ENCODE assay signal across 10 cellular contexts in the genomic region with DNA sequence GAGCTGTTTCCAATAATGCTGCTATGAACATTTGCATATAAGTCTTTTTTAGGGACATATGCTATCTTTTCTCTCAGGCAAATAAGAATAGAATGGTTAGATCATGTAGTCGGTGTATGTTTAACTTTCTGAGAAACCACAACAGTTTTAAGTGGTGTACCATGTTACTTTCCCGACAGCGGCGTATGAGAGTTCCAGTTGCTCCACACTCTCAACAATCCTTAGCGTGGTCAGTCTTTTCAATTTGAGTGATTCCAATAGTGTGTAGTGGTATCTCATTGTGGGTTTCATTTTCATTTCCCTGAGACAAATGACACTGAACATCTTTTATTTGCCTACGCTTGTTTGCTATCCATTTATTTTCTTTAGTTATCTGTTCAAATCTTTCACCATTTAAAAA.
DNase-seq lines count a peak whose midpoint lies in the region; ATAC-seq and TF ChIP-seq lines count a peak whose summit lies in the region.
"Had no signal": no experiment of that assay in that cellular context is flagged by ENCODE, and none has a peak within 500 bp of the region (broad histone marks: within the 10 kb centered on the region; RNA-seq: fewer than 3 reads in every experiment).

No MANE protein-coding gene starts in this region.

- no peak for TF ChIP-seq POLR2A in esophagus muscularis mucosa (IDR thresholded peaks at IDR 0.05; ENCODE audit: low read depth)

- no peaks in the 10 kb centered on the region for H3K27me3 ChIP-seq in esophagus muscularis mucosa

- H3K4me3 ChIP-seq in esophagus muscularis mucosa = no peak overlapping the region

- DNase-seq in stimulated activated naive CD4-positive, alpha-beta T cell treated with Interleukin-2 at 50 U/mL for 16 hours (lab: John Stamatoyannopoulos, UW) = peak; percentile 12
- DNase-seq in stimulated activated naive CD4-positive, alpha-beta T cell (lab: John Stamatoyannopoulos, UW) = no peak
- no peak for DNase-seq in NCI-H2171 (lab: John Stamatoyannopoulos, UW)
- DNase-seq in DMS79 treated with DMSO at 0.1 percent for 48 hours (lab: John Stamatoyannopoulos, UW) = no peak
- no peak for DNase-seq in esophagus muscularis mucosa (ENCODE audit: extremely low spot score)
- DNase-seq in amniotic stem cell (lab: John Stamatoyannopoulos, UW) = no peak
- DNase-seq: SIG-M5, T1000 had no signal

- WGBS in esophagus muscularis mucosa = 92% methylated on average over 6 of the region's 6 CpGs

- H3K36me3 ChIP-seq in esophagus muscularis mucosa = no peaks in the 10 kb centered on the region

- H3K27ac ChIP-seq in esophagus muscularis mucosa (replicated peaks in 1 of 4) = no peak overlapping the region

- ATAC-seq in GM21786 (IDR thresholded peaks at IDR 0.05; ENCODE audit: unreplicated experiment) (peak; percentile 52), HG03521 (IDR thresholded peaks at IDR 0.05; ENCODE audit: unreplicated experiment) (peak; percentile 86)

- no peaks in the 10 kb centered on the region for H3K4me1 ChIP-seq in esophagus muscularis mucosa

- no peak for TF ChIP-seq EP300 in esophagus muscularis mucosa (IDR thresholded peaks at IDR 0.05)

- intact Hi-C loops in esophagus muscularis mucosa (cut with DNase I) = no loop called here

- no peak for TF ChIP-seq CTCF in esophagus muscularis mucosa (IDR thresholded peaks at IDR 0.05)

- peaks cover 0 to 6% (median 2%) of the 10 kb centered on the region in 4 donors for H3K9me3 ChIP-seq in esophagus muscularis mucosa
